In genomic region chr20:873875-874607, GRCh38 we compare ENCODE assay signal across 20 cellular contexts. TPM values are rescaled to one million over a fixed set of nuclear protein-coding genes. Genes with fewer than 3 reads are reported as not detected.
"Had no signal": no experiment of that assay in that cellular context is flagged by ENCODE, and none has a peak within 500 bp of the region (broad histone marks: within the 10 kb centered on the region; RNA-seq: fewer than 3 reads in every experiment).

No MANE protein-coding gene starts in this region.

- DNase-seq: activated CD4-positive, alpha-beta T cell treated with anti-CD3 and anti-CD28 coated beads, Interleukin-2, amount 10 ng/mL, durations not matched to agents 24 days and 14 days; activated CD4-positive, CD25-positive, alpha-beta regulatory T cell; activated CD8-positive, alpha-beta memory T cell treated with anti-CD3 and anti-CD28 coated beads for 24 hours; activated gamma-delta T cell treated with Interleukin-2 at 50 U/mL for 16 hours; body of pancreas; dorsolateral prefrontal cortex; foreskin keratinocyte; testis had no signal

- H3K27ac ChIP-seq: body of pancreas, dorsolateral prefrontal cortex, epithelial cell of prostate, foreskin keratinocyte, right atrium auricular region, testis had no signal

- H3K4me3 Mint-ChIP-seq: activated CD4-positive, alpha-beta T cell treated with anti-CD3 and anti-CD28 coated beads, Interleukin-2, amount 10 ng/mL, durations not matched to agents 24 days and 14 days; activated T-helper 1 cell treated with anti-CD3 and anti-CD28 coated beads, Interleukin-12 subunit alpha, Interleukin-12 subunit beta, Interleukin-2, Interleukin-4 antibody, amounts not matched to agents 30 ng/mL and 10 ng/mL and 1 ng/mL, durations not matched to agents 14 hours and 24 hours and 36 hours; mesothelial cell of epicardium; type B pancreatic cell had no signal

- H3K4me1 Mint-ChIP-seq: activated CD4-positive, alpha-beta T cell treated with anti-CD3 and anti-CD28 coated beads, Interleukin-2, amount 10 ng/mL, durations not matched to agents 24 days and 14 days had no signal

- H3K27ac Mint-ChIP-seq: activated CD4-positive, alpha-beta T cell treated with anti-CD3 and anti-CD28 coated beads, Interleukin-2, amount 10 ng/mL, durations not matched to agents 24 days and 14 days; activated T-helper 1 cell treated with anti-CD3 and anti-CD28 coated beads, Interleukin-12 subunit alpha, Interleukin-12 subunit beta, Interleukin-2, Interleukin-4 antibody, amounts not matched to agents 30 ng/mL and 10 ng/mL and 1 ng/mL, durations not matched to agents 14 hours and 24 hours and 36 hours; mesothelial cell of epicardium; progenitor cell of endocrine pancreas; type B pancreatic cell had no signal

- H3K4me1 ChIP-seq: body of pancreas, foreskin keratinocyte, right atrium auricular region, testis had no signal

- H3K27me3 ChIP-seq: body of pancreas, right atrium auricular region, testis had no signal

- H3K4me3 ChIP-seq: body of pancreas, dorsolateral prefrontal cortex, right atrium auricular region, testis had no signal

- H3K9me3 Mint-ChIP-seq: activated CD4-positive, alpha-beta T cell treated with anti-CD3 and anti-CD28 coated beads, Interleukin-2, amount 10 ng/mL, durations not matched to agents 24 days and 14 days; activated T-helper 1 cell treated with anti-CD3 and anti-CD28 coated beads, Interleukin-12 subunit alpha, Interleukin-12 subunit beta, Interleukin-2, Interleukin-4 antibody, amounts not matched to agents 30 ng/mL and 10 ng/mL and 1 ng/mL, durations not matched to agents 14 hours and 24 hours and 36 hours; mesothelial cell of epicardium; type B pancreatic cell had no signal

- H3K36me3 Mint-ChIP-seq: mesothelial cell of epicardium, type B pancreatic cell had no signal

- H3K36me3 ChIP-seq: right atrium auricular region had no signal

- ATAC-seq: body of pancreas, foreskin keratinocyte, left lobe of liver had no signal

RNA-seq across cellular contexts. Expression of gene ANGPT4, which starts 42.1 kb away (rescaled TPM):
- total RNA-seq: activated CD4-positive, alpha-beta T cell treated with anti-CD3 and anti-CD28 coated beads, Interleukin-2, amount 10 ng/mL, durations not matched to agents 24 days and 14 days; activated T-helper 1 cell treated with anti-CD3 and anti-CD28 coated beads, Interleukin-12 subunit alpha, Interleukin-12 subunit beta, Interleukin-2, Interleukin-4 antibody, amounts not matched to agents 30 ng/mL and 10 ng/mL and 1 ng/mL, durations not matched to agents 14 hours and 24 hours and 36 hours; cardiac septum; foreskin keratinocyte; lung microvascular endothelial cell; progenitor cell of endocrine pancreas had no signal
- polyA plus RNA-seq: fibroblast of lung, foreskin keratinocyte, keratinocyte, neural cell had no signal
